ENCODE assay signal across 12 cellular contexts in genomic region chrX:44904542-44905115, GRCh38. TPM values are rescaled to one million over a fixed set of nuclear protein-coding genes. Genes with fewer than 3 reads are reported as not detected.
DNase-seq lines count a peak whose midpoint lies in the region; ATAC-seq and TF ChIP-seq lines count a peak whose summit lies in the region.
"Had no signal": no experiment of that assay in that cellular context is flagged by ENCODE, and none has a peak within 500 bp of the region (broad histone marks: within the 10 kb centered on the region; RNA-seq: fewer than 3 reads in every experiment).

No MANE protein-coding gene starts in this region.

- H3K9me3 ChIP-seq in Panc1 (ENCODE audit: control insufficient read depth, insufficient read depth, low read depth, low read length) = no peaks in the 10 kb centered on the region

- intact Hi-C loops in Panc1 (cut with micrococcal nuclease; ENCODE audit: unreplicated experiment) = no loop called here
- intact Hi-C loops in posterior vena cava (cut with DNase I) = no loop called here

- TF ChIP-seq CTCF in Panc1 (IDR thresholded peaks at IDR 0.05) (peak; percentile 36; the same call in 1 of the 2 replicates), retinal pigment epithelial cell (conservative IDR thresholded peaks at IDR 0.05; ENCODE audit: low read depth, low read length) (peak; percentile 46)

- H3K27ac Mint-ChIP-seq in activated T-cell treated with anti-CD3 and anti-CD28 coated beads, Interleukin-2, amount 50 U/mL, for 24 hours = peak overlapping the region; percentile 35

- peaks cover 76% of the 10 kb centered on the region for H3K4me1 Mint-ChIP-seq in activated T-cell treated with anti-CD3 and anti-CD28 coated beads, Interleukin-2, amount 50 U/mL, for 24 hours (ENCODE audit: low read depth)

- CTCF ChIA-PET in Panc1 (lab: Charles Lee) = no interaction called here

- no TSS peak for BruUV-seq in Panc1 (replicated peaks; lab: Mats Ljungman, UMichigan)

- no peak for ATAC-seq in Panc1
- ATAC-seq: psoas muscle had no signal

- no peak overlapping the region for H3K4me3 Mint-ChIP-seq in activated T-cell treated with anti-CD3 and anti-CD28 coated beads, Interleukin-2, amount 50 U/mL, for 24 hours

- in situ Hi-C loops in Panc1 (cut with HindIII; ENCODE audit: low pct_unique_long_range_greater_than_20kb, low sequenced_read_pairs) = no loop called here

- no peak for DNase-seq in activated T-cell treated with anti-CD3 and anti-CD28 coated beads, Interleukin-2, amount 50 U/mL, for 24 hours
- no peak for DNase-seq in activated T-cell treated with anti-CD3 and anti-CD28 coated beads, Interleukin-2, amount 50 U/mL, for 1 hour
- DNase-seq in Panc1 (ENCODE audit: low read depth, low spot score) = no peak
- DNase-seq in fibroblast of peridontal ligament (ENCODE audit: extremely low read depth) = peak; percentile 52
- DNase-seq in retinal pigment epithelial cell (ENCODE audit: low read depth) = no peak
- DNase-seq in posterior vena cava (ENCODE audit: low spot score) = no peak
- DNase-seq in SW 1271 (lab: John Stamatoyannopoulos, UW) = no peak
- DNase-seq in cerebellum (ENCODE audit: low spot score) = no peak
- DNase-seq: cerebellar nuclear complex, GOT3, NCI-H1694 treated with DMSO at 0.1 percent for 48 hours, psoas muscle had no signal

- POLR2A ChIA-PET in Panc1 (lab: Charles Lee) = no interaction called here

- H3K4me1 ChIP-seq in Panc1 (ENCODE audit: control insufficient read depth, insufficient read depth, low read length) = peaks cover 16% of the 10 kb centered on the region

- no peaks in the 10 kb centered on the region for H3K27me3 ChIP-seq in Panc1 (ENCODE audit: control insufficient read depth, insufficient read depth, low read length)

- H3K27me3 Mint-ChIP-seq in activated T-cell treated with anti-CD3 and anti-CD28 coated beads, Interleukin-2, amount 50 U/mL, for 24 hours = no peaks in the 10 kb centered on the region

- peaks cover 25% of the 10 kb centered on the region for H3K36me3 Mint-ChIP-seq in activated T-cell treated with anti-CD3 and anti-CD28 coated beads, Interleukin-2, amount 50 U/mL, for 24 hours (ENCODE audit: low read depth)

- no peaks in the 10 kb centered on the region for H3K36me3 ChIP-seq in Panc1 (ENCODE audit: control insufficient read depth, insufficient read depth, low read length)

- no peak overlapping the region for H3K4me3 ChIP-seq in Panc1 (ENCODE audit: low read depth in 2 of 2, low read length in 2 of 2)
- H3K4me3 ChIP-seq in retinal pigment epithelial cell (ENCODE audit: low read length) = no peak overlapping the region
- H3K4me3 ChIP-seq: psoas muscle had no signal

- no peak overlapping the region for H3K27ac ChIP-seq in Panc1 (ENCODE audit: low read length)
- H3K27ac ChIP-seq: psoas muscle had no signal

- H3K9me3 Mint-ChIP-seq in activated T-cell treated with anti-CD3 and anti-CD28 coated beads, Interleukin-2, amount 50 U/mL, for 24 hours = peaks cover 12% of the 10 kb centered on the region

RNA-seq across cellular contexts. Expression of gene KDM6A, which starts 31.6 kb away (rescaled TPM):
- 24.0 TPM for total RNA-seq in Panc1 (2021; ENCODE audit: unreplicated experiment)
- 9.8 TPM for polyA plus RNA-seq in Panc1 (2012; ENCODE audit: insufficient read length)
- 10 to 100 TPM; 24.2 to 27.3 TPM for total RNA-seq in posterior vena cava
- 63.2 TPM for total RNA-seq in cerebellum
